Comparison of ENCODE assay signal across 9 cellular contexts in genomic region chr5:134141346-134142050, GRCh38. TPM values are rescaled to one million over a fixed set of nuclear protein-coding genes. Genes with fewer than 3 reads are reported as not detected.
DNase-seq lines count a peak whose midpoint lies in the region; ATAC-seq and TF ChIP-seq lines count a peak whose summit lies in the region.
"Had no signal": no experiment of that assay in that cellular context is flagged by ENCODE, and none has a peak within 500 bp of the region (broad histone marks: within the 10 kb centered on the region; RNA-seq: fewer than 3 reads in every experiment).

No MANE protein-coding gene starts in this region.

- in situ Hi-C loops in astrocyte of the spinal cord (cut with HindIII; ENCODE audit: low sequenced_read_pairs) = no loop called here

- H3K4me3 Mint-ChIP-seq in HFFc6 = no peak overlapping the region
- peak overlapping the region in 5 of 10 donors; percentile 10 to 58 (median 48) for H3K4me3 Mint-ChIP-seq in naive thymus-derived CD4-positive, alpha-beta T cell

- no peak for TF ChIP-seq POLR2A in GM18505 (IDR thresholded peaks at IDR 0.05; ENCODE audit: borderline replicate concordance, extremely low read depth, insufficient read depth, insufficient read length)

- TF ChIP-seq CTCF in DND-41 (IDR thresholded peaks at IDR 0.05; ENCODE audit: borderline replicate concordance, extremely low read depth, low read length, poor library complexity, severe bottlenecking) = peak; percentile 29
- no peak for TF ChIP-seq CTCF in HFFc6 (IDR thresholded peaks at IDR 0.05)
- peak; percentile 31 for TF ChIP-seq CTCF in astrocyte of the spinal cord (IDR thresholded peaks at IDR 0.05; ENCODE audit: low read depth, low read length)

- H3K79me2 ChIP-seq in DND-41 (ENCODE audit: insufficient read depth, low read length) = peaks cover 49% of the 10 kb centered on the region

- peaks cover 37% of the 10 kb centered on the region for H3K4me1 Mint-ChIP-seq in HFFc6 (ENCODE audit: low read depth)
- H3K4me1 Mint-ChIP-seq in naive thymus-derived CD4-positive, alpha-beta T cell = peaks cover 29 to 77% (median 60%) of the 10 kb centered on the region in 7 donors

- H3K9me3 ChIP-seq in DND-41 (ENCODE audit: insufficient read depth, low read length, severe bottlenecking) = no peaks in the 10 kb centered on the region
- no peaks in the 10 kb centered on the region for H3K9me3 ChIP-seq in naive thymus-derived CD4-positive, alpha-beta T cell (ENCODE audit: control insufficient read depth in 2 of 3, low read length in 3 of 3)

- no peaks in the 10 kb centered on the region for H3K36me3 Mint-ChIP-seq in HFFc6 (ENCODE audit: low read depth)
- H3K36me3 Mint-ChIP-seq in naive thymus-derived CD4-positive, alpha-beta T cell = peaks cover 10 to 61% (median 36%) of the 10 kb centered on the region in 5 donors

- POLR2A ChIA-PET in naive thymus-derived CD4-positive, alpha-beta T cell (lab: Charles Lee) = interaction anchor here (1.8 to 48.2 kb wide), 4 partner anchors 18 to 95 kb away, joined by 10 to 1333 read pairs (median 16); partner anchors contain the start of gene SKP1

- H3K27me3 ChIP-seq in DND-41 (ENCODE audit: insufficient read depth, low read length, poor library complexity) = no peaks in the 10 kb centered on the region
- H3K27me3 ChIP-seq in naive thymus-derived CD4-positive, alpha-beta T cell (ENCODE audit: control insufficient read depth in 2 of 2, insufficient read depth in 2 of 2, low read length in 2 of 2) = no peaks in the 10 kb centered on the region

- no peak overlapping the region for H3K27ac ChIP-seq in DND-41 (ENCODE audit: low read length)
- H3K27ac ChIP-seq in naive thymus-derived CD4-positive, alpha-beta T cell (ENCODE audit: low read depth, low read length) = peak overlapping the region; percentile 97

- H2AFZ ChIP-seq in DND-41 (ENCODE audit: low read depth, low read length) = no peak overlapping the region

- H3K9me3 Mint-ChIP-seq in HFFc6 = no peaks in the 10 kb centered on the region
- H3K9me3 Mint-ChIP-seq in naive thymus-derived CD4-positive, alpha-beta T cell = peaks cover 0 to 2% (median 0%) of the 10 kb centered on the region in 11 donors

- H3K4me1 ChIP-seq in DND-41 (ENCODE audit: insufficient read depth, low read length) = peaks cover 9% of the 10 kb centered on the region; the same call in 1 of the 2 replicates
- H3K4me1 ChIP-seq in naive thymus-derived CD4-positive, alpha-beta T cell (ENCODE audit: control insufficient read depth in 2 of 2, insufficient read depth in 2 of 2, low read length in 2 of 2) = peaks cover 30 to 53% of the 10 kb centered on the region in 2 donors

- peaks cover 91% of the 10 kb centered on the region for H3K36me3 ChIP-seq in DND-41 (ENCODE audit: insufficient read depth, low read length)
- H3K36me3 ChIP-seq in naive thymus-derived CD4-positive, alpha-beta T cell (ENCODE audit: control insufficient read depth in 2 of 3, insufficient read depth in 3 of 3, low read length in 3 of 3) = peaks cover 54 to 97% (median 80%) of the 10 kb centered on the region in 3 experiments

- peaks cover 88% of the 10 kb centered on the region for H4K20me1 ChIP-seq in DND-41 (ENCODE audit: insufficient read depth, low read length)

- H3K27ac Mint-ChIP-seq in HFFc6 = no peak overlapping the region
- peak overlapping the region; percentile 67 to 99 (median 90) for H3K27ac Mint-ChIP-seq in naive thymus-derived CD4-positive, alpha-beta T cell

- ATAC-seq in DND-41 (ENCODE audit: insufficient read depth, low read depth) = no peak
- no peak for ATAC-seq in naive thymus-derived CD4-positive, alpha-beta T cell
- ATAC-seq in GM18505 (IDR thresholded peaks at IDR 0.05; ENCODE audit: unreplicated experiment) = no peak

- CTCF ChIA-PET in naive thymus-derived CD4-positive, alpha-beta T cell (lab: Charles Lee) = interaction anchor here (1.0 to 28.5 kb wide), 6 partner anchors 13 to 115 kb away, joined by 3 to 394 read pairs (median 22); partner anchors contain the start of gene TCF7

- H3K4me3 ChIP-seq in DND-41 (ENCODE audit: low read depth in 1 of 2, low read length in 2 of 2) = no peak overlapping the region
- H3K4me3 ChIP-seq in astrocyte of the spinal cord (ENCODE audit: low read depth, low read length) = no peak overlapping the region
- H3K4me3 ChIP-seq in naive thymus-derived CD4-positive, alpha-beta T cell (ENCODE audit: low read length) = no peak overlapping the region

- peaks cover 2% of the 10 kb centered on the region for H3K27me3 Mint-ChIP-seq in HFFc6 (ENCODE audit: insufficient read depth)
- H3K27me3 Mint-ChIP-seq in naive thymus-derived CD4-positive, alpha-beta T cell = no peaks in the 10 kb centered on the region

- intact Hi-C loops in naive thymus-derived CD4-positive, alpha-beta T cell (cut with micrococcal nuclease) = no loop called here

- H3K9ac ChIP-seq in DND-41 (ENCODE audit: low read depth, low read length) = no peak overlapping the region

- DNase-seq in DND-41 (peak; percentile 16), HFFc6 (peak; percentile 19), astrocyte of the spinal cord (ENCODE audit: low read depth, low spot score) (no peak), NCI-H226 (no peak), NCI-H1048 (lab: John Stamatoyannopoulos, UW) (no peak)
- peak in 2 of 9 donors; percentile 5 to 14 for DNase-seq in naive thymus-derived CD4-positive, alpha-beta T cell
- DNase-seq: NCI-H1105, SW 1271 had no signal

- H3K4me2 ChIP-seq in DND-41 (ENCODE audit: insufficient read depth, low read length) = no peak overlapping the region

RNA-seq across cellular contexts. Expression of gene TCF7, which starts 27.0 kb away (rescaled TPM):
- 1 to 10 TPM in 5 of 6 experiments, under 1 TPM in 1; 0.99 to 3.9 (median 3.2) TPM for total RNA-seq in HFFc6 (2021; fragmentation: NEBNext Ultra II Directional; extraction: Animal tissue kit (Norgen Biotek cat#: 25700))
- total RNA-seq in naive thymus-derived CD4-positive, alpha-beta T cell = 1,000 to 10,000 TPM in 2 of 5 experiments, 100 to 1,000 TPM in 3; 203 to 1,066 (median 643) TPM
- 100 to 1,000 TPM; 356 to 560 TPM for polyA plus RNA-seq in naive thymus-derived CD4-positive, alpha-beta T cell

RNA-seq across cellular contexts. Expression of gene SKP1, which starts 35.3 kb away (rescaled TPM):
- 100 to 1,000 TPM; 419 to 474 (median 442) TPM for total RNA-seq in HFFc6 (2021; fragmentation: NEBNext Ultra II Directional; extraction: Animal tissue kit (Norgen Biotek cat#: 25700))
- 100 to 1,000 TPM; 224 to 287 (median 268) TPM for total RNA-seq in naive thymus-derived CD4-positive, alpha-beta T cell
- polyA plus RNA-seq in naive thymus-derived CD4-positive, alpha-beta T cell = 1,000 to 10,000 TPM; 1,257 to 1,361 TPM

Comparison
In these comparisons a context has a peak if more than half of its experiments do, and no peak if none do; other contexts are left out.
1. DNase-seq: peak in DND-41 (single experiment) and HFFc6 (single experiment); none in astrocyte of the spinal cord (single experiment), NCI-H226 (single experiment) and NCI-H1048 (single experiment).
2. RNA of gene TCF7, which starts 27.0 kb away (total RNA-seq): 203 to 1,066 TPM in naive thymus-derived CD4-positive, alpha-beta T cell; 0.99 to 3.9 TPM in HFFc6; every median in the first group is over 10 times any median in the second.